In genomic region chr5:168268949-168269943, GRCh38 we compare ENCODE assay signal across 8 cellular contexts. TPM values are rescaled to one million over a fixed set of nuclear protein-coding genes. Genes with fewer than 3 reads are reported as not detected.
A peak's percentile ranks its signal among the peaks of the same experiment; 100 is the strongest.
DNase-seq lines count a peak whose midpoint lies in the region; FAIRE-seq and TF ChIP-seq lines count a peak whose summit lies in the region.

No MANE protein-coding gene starts in this region.

- peak overlapping the region; percentile 71 for H3K27ac ChIP-seq in mesodermal cell (ENCODE audit: low read depth, low read length, severe bottlenecking)

- peak; percentile 74 for TF ChIP-seq CTCF in GM20000 (IDR thresholded peaks at IDR 0.05; ENCODE audit: extremely low read depth, missing control alignments)

- 8 to 11% methylated on average over 22 to 28 of the region's 30 CpGs for WGBS in mesodermal cell (ENCODE audit: insufficient coverage in 2 of 2), 2 experiments

- no peaks in the 10 kb centered on the region for H3K36me3 ChIP-seq in mesodermal cell (ENCODE audit: control insufficient read depth, insufficient read depth, low read length)

- peaks cover 10% of the 10 kb centered on the region for H3K4me1 ChIP-seq in mesodermal cell (ENCODE audit: control insufficient read depth, insufficient read depth, low read length, poor library complexity, severe bottlenecking)

- H3K9me3 ChIP-seq in mesodermal cell (ENCODE audit: control insufficient read depth, low read length) = no peaks in the 10 kb centered on the region

- H3K4me3 ChIP-seq in mesodermal cell (ENCODE audit: extremely low read depth, insufficient read depth, low read length, poor library complexity, severe bottlenecking) = peak overlapping the region; percentile 24

- DNase-seq in COLO668 (lab: John Stamatoyannopoulos, UW; ENCODE audit: unreplicated experiment) (peak; percentile 84), GM20000 (ENCODE audit: low spot score) (peak; percentile 78), HPDE6-E6E7 (ENCODE audit: extremely low spot score) (peak; percentile 83), NCI-H82 treated with DMSO at 0.1 percent for 48 hours (lab: John Stamatoyannopoulos, UW; ENCODE audit: unreplicated experiment) (peak; percentile 60)
- DNase-seq in activated CD8-positive, alpha-beta memory T cell treated with anti-CD3 and anti-CD28 coated beads for 4 hours (ENCODE audit: low read depth in 2 of 2) = peak; percentile 24 to 30
- DNase-seq in stimulated activated CD8-positive, alpha-beta memory T cell treated with anti-CD3 and anti-CD28 coated beads, Interleukin-15, amount 100 ng/mL, for 1 hour (ENCODE audit: low read depth) = peak; percentile 20

- peak; percentile 66 for FAIRE-seq in endometrium (lab: Jason Lieb, UNC)

RNA-seq across cellular contexts. Expression of gene WWC1, which starts 22.2 kb away (rescaled TPM):
- 11.4 TPM for polyA plus RNA-seq in mesodermal cell (2013, experiment 1 of 2)
- 8.2 TPM for polyA plus RNA-seq in mesodermal cell (2013, experiment 2 of 2)

Comparison
In these comparisons a context has a peak if more than half of its experiments do, and no peak if none do; other contexts are left out.
1. Peak in every context shown above with its lines: DNase-seq, H3K4me3 ChIP-seq and H3K27ac ChIP-seq.
2. DNase-seq: peak in every context shown above with its lines; median percentile 84 in COLO668; 83 in HPDE6-E6E7; 78 in GM20000; 60 in NCI-H82 treated with DMSO at 0.1 percent for 48 hours; 27 in activated CD8-positive, alpha-beta memory T cell treated with anti-CD3 and anti-CD28 coated beads for 4 hours; 20 in stimulated activated CD8-positive, alpha-beta memory T cell treated with anti-CD3 and anti-CD28 coated beads, Interleukin-15, amount 100 ng/mL, for 1 hour.